In genomic region chr2:200861617-200862016, GRCh38 we compare ENCODE assay signal across 9 cellular contexts. TPM values are rescaled to one million over a fixed set of nuclear protein-coding genes. Genes with fewer than 3 reads are reported as not detected.
DNase-seq lines count a peak whose midpoint lies in the region; ATAC-seq, FAIRE-seq and TF ChIP-seq lines count a peak whose summit lies in the region.
"Had no signal": no experiment of that assay in that cellular context is flagged by ENCODE, and none has a peak within 500 bp of the region (broad histone marks: within the 10 kb centered on the region; RNA-seq: fewer than 3 reads in every experiment).

No MANE protein-coding gene starts in this region.

- H3K4me1 Mint-ChIP-seq in activated CD4-positive, alpha-beta memory T cell treated with anti-CD3 and anti-CD28 coated beads, Interleukin-2, amount 10 ng/mL, durations not matched to agents 7 days and 5 days, result peaks cover 60% of the 10 kb centered on the region

- peak overlapping the region; percentile 100 for H3K27ac Mint-ChIP-seq in activated CD4-positive, alpha-beta memory T cell treated with anti-CD3 and anti-CD28 coated beads, Interleukin-2, amount 10 ng/mL, durations not matched to agents 7 days and 5 days

- no peak overlapping the region for H3K27ac ChIP-seq in right cardiac atrium (ENCODE audit: low read length)
- H3K27ac ChIP-seq in small intestine (ENCODE audit: low read depth in 1 of 2, low read length in 1 of 2), result peak overlapping the region; percentile 11 to 58

- H3K4me3 ChIP-seq in HFF-Myc (replicated peaks; ENCODE audit: low read depth, low read length) (peak overlapping the region; percentile 87), right cardiac atrium (ENCODE audit: low read length) (peak overlapping the region; percentile 83), small intestine (ENCODE audit: low read depth in 1 of 2, low read length in 2 of 2) (peak overlapping the region; percentile 93 to 99)

- 2% methylated on average over 4 of the region's 4 CpGs for WGBS in right cardiac atrium
- WGBS in small intestine, 3 donors, result 2 to 4% (median 4%) methylated on average over 4 of the region's 4 CpGs

- H3K27me3 ChIP-seq in right cardiac atrium (ENCODE audit: control insufficient read depth, insufficient read depth) (no peaks in the 10 kb centered on the region), small intestine (ENCODE audit: control insufficient read depth in 2 of 2, insufficient read depth in 2 of 2, low read length in 2 of 2) (no peaks in the 10 kb centered on the region)

- H3K4me1 ChIP-seq in right cardiac atrium (ENCODE audit: control insufficient read depth, insufficient read depth, low read length), result peaks cover 3% of the 10 kb centered on the region
- peaks cover 0 to 3% of the 10 kb centered on the region in 2 donors for H3K4me1 ChIP-seq in small intestine (ENCODE audit: control insufficient read depth in 2 of 2, insufficient read depth in 1 of 2, low read depth in 1 of 2, low read length in 1 of 2)

- POLR2A ChIA-PET in activated CD4-positive, alpha-beta memory T cell treated with anti-CD3 and anti-CD28 coated beads, Interleukin-2, amount 10 ng/mL, durations not matched to agents 7 days and 5 days (lab: Charles Lee), result interaction anchor here (0.6 to 6.9 kb wide), 7 partner anchors 9 to 261 kb away, joined by 3 to 199 read pairs (median 5); partner anchors contain the start of genes BZW1, NIF3L1 and PPIL3

- CTCF ChIA-PET in activated CD4-positive, alpha-beta memory T cell treated with anti-CD3 and anti-CD28 coated beads, Interleukin-2, amount 10 ng/mL, durations not matched to agents 7 days and 5 days (lab: Charles Lee), result no interaction called here

- DNase-seq in HFF-Myc (ENCODE audit: extremely low read depth, low read depth) (no peak), right cardiac atrium (no peak), small intestine (no peak), NOMO-1 (lab: John Stamatoyannopoulos, UW; ENCODE audit: unreplicated experiment in 2 of 2) (no peak), hippocampal formation (lab: John Stamatoyannopoulos, UW) (no peak)
- DNase-seq in activated CD4-positive, alpha-beta memory T cell treated with anti-CD3 and anti-CD28 coated beads, Interleukin-2, amount 10 ng/mL, durations not matched to agents 7 days and 5 days, result no peak
- DNase-seq in effector CD4-positive, alpha-beta T cell, result no peak
- DNase-seq: stimulated activated CD4-positive, alpha-beta T cell treated with anti-CD3 and anti-CD28 coated beads, Interleukin-4, amount 100 ng/mL, for 1 hour had no signal

- H3K4me3 Mint-ChIP-seq in activated CD4-positive, alpha-beta memory T cell treated with anti-CD3 and anti-CD28 coated beads, Interleukin-2, amount 10 ng/mL, durations not matched to agents 7 days and 5 days, result peak overlapping the region; percentile 94

- no peaks in the 10 kb centered on the region for H3K27me3 Mint-ChIP-seq in activated CD4-positive, alpha-beta memory T cell treated with anti-CD3 and anti-CD28 coated beads, Interleukin-2, amount 10 ng/mL, durations not matched to agents 7 days and 5 days

- TF ChIP-seq CTCF in HFF-Myc (IDR thresholded peaks at IDR 0.05; ENCODE audit: low read depth, low read length, missing control alignments), result no peak

- H3K9me3 Mint-ChIP-seq in activated CD4-positive, alpha-beta memory T cell treated with anti-CD3 and anti-CD28 coated beads, Interleukin-2, amount 10 ng/mL, durations not matched to agents 7 days and 5 days, result no peaks in the 10 kb centered on the region

- intact Hi-C loops in right cardiac atrium (cut with DNase I), result loop anchor here in 1 of 4 donors (5.0 kb wide), 1 partner anchor 49 kb away; the partner anchor contains the start of gene BZW1

- H3K36me3 Mint-ChIP-seq in activated CD4-positive, alpha-beta memory T cell treated with anti-CD3 and anti-CD28 coated beads, Interleukin-2, amount 10 ng/mL, durations not matched to agents 7 days and 5 days (ENCODE audit: low read depth), result peaks cover 79% of the 10 kb centered on the region

- ATAC-seq in right cardiac atrium (no peak), HG03432 (IDR thresholded peaks at IDR 0.05; ENCODE audit: unreplicated experiment) (no peak)

- FAIRE-seq in small intestine (lab: Jason Lieb, UNC), result no peak

- H3K9me3 ChIP-seq in right cardiac atrium (ENCODE audit: control insufficient read depth, low read length), result no peaks in the 10 kb centered on the region
- no peaks in the 10 kb centered on the region for H3K9me3 ChIP-seq in small intestine (ENCODE audit: control insufficient read depth, low read depth)

- peaks cover 14 to 26% of the 10 kb centered on the region in 2 donors for H3K36me3 ChIP-seq in small intestine (ENCODE audit: control insufficient read depth in 2 of 2, insufficient read depth in 2 of 2, low read length in 2 of 2)

RNA-seq across cellular contexts. Expression of gene CLK1, which starts 2.8 kb away (rescaled TPM):
- total RNA-seq in activated CD4-positive, alpha-beta memory T cell treated with anti-CD3 and anti-CD28 coated beads, Interleukin-2, amount 10 ng/mL, durations not matched to agents 7 days and 5 days, result 100 to 1,000 TPM; 164 to 169 TPM
- total RNA-seq in right cardiac atrium, result 10 to 100 TPM; 48.0 to 70.1 (median 64.1) TPM
- polyA plus RNA-seq in right cardiac atrium (122 TPM), small intestine (100 to 1,000 TPM in 2 of 3 donors, 10 to 100 TPM in 1; 76.0 to 281 (median 169) TPM)

RNA-seq across cellular contexts. Expression of gene PPIL3, which starts 27.3 kb away (rescaled TPM):
- 100 to 1,000 TPM; 101 to 102 TPM for total RNA-seq in activated CD4-positive, alpha-beta memory T cell treated with anti-CD3 and anti-CD28 coated beads, Interleukin-2, amount 10 ng/mL, durations not matched to agents 7 days and 5 days
- total RNA-seq in right cardiac atrium, result 10 to 100 TPM; 23.4 to 31.5 (median 26.2) TPM
- polyA plus RNA-seq in right cardiac atrium (19.6 TPM), small intestine (10 to 100 TPM; 14.1 to 17.9 (median 14.6) TPM)

RNA-seq across cellular contexts. Expression of gene NIF3L1, which starts 27.6 kb away (rescaled TPM):
- 10 to 100 TPM; 28.9 to 30.1 TPM for total RNA-seq in activated CD4-positive, alpha-beta memory T cell treated with anti-CD3 and anti-CD28 coated beads, Interleukin-2, amount 10 ng/mL, durations not matched to agents 7 days and 5 days
- 10 to 100 TPM; 16.6 to 23.1 (median 19.8) TPM for total RNA-seq in right cardiac atrium
- polyA plus RNA-seq in right cardiac atrium (22.5 TPM), small intestine (10 to 100 TPM; 17.6 to 33.2 (median 32.0) TPM)

RNA-seq across cellular contexts. Expression of gene BZW1, which starts 49.9 kb away (rescaled TPM):
- 100 to 1,000 TPM; 266 to 272 TPM for total RNA-seq in activated CD4-positive, alpha-beta memory T cell treated with anti-CD3 and anti-CD28 coated beads, Interleukin-2, amount 10 ng/mL, durations not matched to agents 7 days and 5 days
- total RNA-seq in right cardiac atrium, result 100 to 1,000 TPM in 2 of 4 donors, 10 to 100 TPM in 2; 83.7 to 173 (median 100.0) TPM
- polyA plus RNA-seq in right cardiac atrium (32.2 TPM), small intestine (10 to 100 TPM; 50.8 to 77.3 (median 70.4) TPM)
